Comparison of ENCODE assay signal across 30 cellular contexts in genomic region chr10:110788620-110789385, GRCh38.
A peak's percentile ranks its signal among the peaks of the same experiment; 100 is the strongest.
DNase-seq lines count a peak whose midpoint lies in the region; ATAC-seq and TF ChIP-seq lines count a peak whose summit lies in the region.
"Had no signal": no experiment of that assay in that cellular context is flagged by ENCODE, and none has a peak within 500 bp of the region (broad histone marks: within the 10 kb centered on the region; RNA-seq: fewer than 3 reads in every experiment).

No MANE protein-coding gene starts in this region.

- no peak overlapping the region for H3K4me3 Mint-ChIP-seq in mesothelial cell of epicardium
- peak overlapping the region; percentile 55 for H3K4me3 Mint-ChIP-seq in type B pancreatic cell
- H3K4me3 Mint-ChIP-seq in activated CD8-positive, alpha-beta T cell treated with anti-CD3 and anti-CD28 coated beads, Interleukin-2, amount 10 ng/mL, durations not matched to agents 7 days and 5 days: no peak overlapping the region
- H3K4me3 Mint-ChIP-seq: activated CD4-positive, alpha-beta memory T cell treated with anti-CD3 and anti-CD28 coated beads for 36 hours; activated naive CD4-positive, alpha-beta T cell treated with anti-CD3 and anti-CD28 coated beads, Interleukin-2, amount 50 U/mL, for 24 hours; stimulated activated effector memory CD8-positive, alpha-beta T cell treated with anti-CD3 and anti-CD28 coated beads, Interleukin-12 subunit alpha, Interleukin-12 subunit beta, amount 100 ng/mL, for 72 hours had no signal

- H3K4me1 ChIP-seq in left ventricle myocardium inferior (peaks cover 97% of the 10 kb centered on the region), heart right ventricle (peaks cover 0 to 99% (median 50%) of the 10 kb centered on the region in 9 donors)

- CTCF ChIA-PET in activated CD8-positive, alpha-beta T cell treated with anti-CD3 and anti-CD28 coated beads, Interleukin-2, amount 10 ng/mL, durations not matched to agents 7 days and 5 days (lab: Charles Lee): interaction anchor here (1.5 kb wide), 1 partner anchor 42 kb away, joined by 4 read pairs; no protein-coding TSS in a partner anchor

- peak overlapping the region; percentile 83 for H3K27ac Mint-ChIP-seq in mesothelial cell of epicardium
- peak overlapping the region; percentile 73 for H3K27ac Mint-ChIP-seq in type B pancreatic cell
- no peak overlapping the region for H3K27ac Mint-ChIP-seq in activated CD8-positive, alpha-beta T cell treated with anti-CD3 and anti-CD28 coated beads, Interleukin-2, amount 10 ng/mL, durations not matched to agents 7 days and 5 days
- H3K27ac Mint-ChIP-seq: activated CD4-positive, alpha-beta memory T cell treated with anti-CD3 and anti-CD28 coated beads for 36 hours; activated naive CD4-positive, alpha-beta T cell treated with anti-CD3 and anti-CD28 coated beads, Interleukin-2, amount 50 U/mL, for 24 hours; activated T-helper 2 cell treated with anti-CD3 and anti-CD28 coated beads, Interferon-gamma antibody, Interleukin-2, Interleukin-4, amounts not matched to agents 10 μg/mL and 5 μg/mL and 100 μg/mL, durations not matched to agents 14 hours and 24 hours and 36 hours; stimulated activated effector memory CD8-positive, alpha-beta T cell treated with anti-CD3 and anti-CD28 coated beads, Interleukin-12 subunit alpha, Interleukin-12 subunit beta, amount 100 ng/mL, for 72 hours had no signal

- H3K27ac ChIP-seq in left ventricle myocardium inferior (replicated peaks) (peak overlapping the region; percentile 85), heart right ventricle (peak overlapping the region in 5 of 10 donors; percentile 34 to 63 (median 53))
- H3K27ac ChIP-seq: BLaER1 treated with 17β-estradiol and CSF1 and Interleukin-3, amounts not matched to agents 10 nM and 100 nM; esophagus squamous epithelium; PC-9; upper lobe of right lung had no signal

- H3K36me3 Mint-ChIP-seq in mesothelial cell of epicardium (peaks cover 4% of the 10 kb centered on the region), type B pancreatic cell (no peaks in the 10 kb centered on the region)
- no peaks in the 10 kb centered on the region for H3K36me3 Mint-ChIP-seq in activated CD8-positive, alpha-beta T cell treated with anti-CD3 and anti-CD28 coated beads, Interleukin-2, amount 10 ng/mL, durations not matched to agents 7 days and 5 days (ENCODE audit: low read depth)
- H3K36me3 Mint-ChIP-seq: activated CD4-positive, alpha-beta memory T cell treated with anti-CD3 and anti-CD28 coated beads for 36 hours; activated naive CD4-positive, alpha-beta T cell treated with anti-CD3 and anti-CD28 coated beads, Interleukin-2, amount 50 U/mL, for 24 hours; stimulated activated effector memory CD8-positive, alpha-beta T cell treated with anti-CD3 and anti-CD28 coated beads, Interleukin-12 subunit alpha, Interleukin-12 subunit beta, amount 100 ng/mL, for 72 hours had no signal

- H3K9me3 ChIP-seq in left ventricle myocardium inferior (replicated peaks): no peaks in the 10 kb centered on the region
- no peaks in the 10 kb centered on the region for H3K9me3 ChIP-seq in heart right ventricle
- H3K9me3 ChIP-seq: BLaER1 treated with 17β-estradiol and CSF1 and Interleukin-3, amounts not matched to agents 10 nM and 100 nM; esophagus squamous epithelium; upper lobe of right lung had no signal

- H3K27me3 Mint-ChIP-seq in mesothelial cell of epicardium (ENCODE audit: low read depth) (no peaks in the 10 kb centered on the region), type B pancreatic cell (no peaks in the 10 kb centered on the region)
- no peaks in the 10 kb centered on the region for H3K27me3 Mint-ChIP-seq in activated CD8-positive, alpha-beta T cell treated with anti-CD3 and anti-CD28 coated beads, Interleukin-2, amount 10 ng/mL, durations not matched to agents 7 days and 5 days (ENCODE audit: low read depth)
- H3K27me3 Mint-ChIP-seq: activated CD4-positive, alpha-beta memory T cell treated with anti-CD3 and anti-CD28 coated beads for 36 hours; activated naive CD4-positive, alpha-beta T cell treated with anti-CD3 and anti-CD28 coated beads, Interleukin-2, amount 50 U/mL, for 24 hours had no signal

- peaks cover 69% of the 10 kb centered on the region for H3K4me1 Mint-ChIP-seq in mesothelial cell of epicardium
- H3K4me1 Mint-ChIP-seq in type B pancreatic cell (ENCODE audit: unreplicated experiment): peaks cover 77% of the 10 kb centered on the region
- H3K4me1 Mint-ChIP-seq in activated CD8-positive, alpha-beta T cell treated with anti-CD3 and anti-CD28 coated beads, Interleukin-2, amount 10 ng/mL, durations not matched to agents 7 days and 5 days (ENCODE audit: low read depth): peaks cover 15% of the 10 kb centered on the region

- H3K9me3 Mint-ChIP-seq in mesothelial cell of epicardium (no peaks in the 10 kb centered on the region), type B pancreatic cell (no peaks in the 10 kb centered on the region)
- no peaks in the 10 kb centered on the region for H3K9me3 Mint-ChIP-seq in activated CD8-positive, alpha-beta T cell treated with anti-CD3 and anti-CD28 coated beads, Interleukin-2, amount 10 ng/mL, durations not matched to agents 7 days and 5 days (ENCODE audit: insufficient read depth)
- H3K9me3 Mint-ChIP-seq: activated CD4-positive, alpha-beta memory T cell treated with anti-CD3 and anti-CD28 coated beads for 36 hours; activated naive CD4-positive, alpha-beta T cell treated with anti-CD3 and anti-CD28 coated beads, Interleukin-2, amount 50 U/mL, for 24 hours; stimulated activated effector memory CD8-positive, alpha-beta T cell treated with anti-CD3 and anti-CD28 coated beads, Interleukin-12 subunit alpha, Interleukin-12 subunit beta, amount 100 ng/mL, for 72 hours had no signal

- intact Hi-C loops in left ventricle myocardium inferior (cut with micrococcal nuclease): no loop called here
- intact Hi-C loops in heart right ventricle (cut with DNase I): no loop called here

- H3K27me3 ChIP-seq in left ventricle myocardium inferior (ENCODE audit: low read depth) (no peaks in the 10 kb centered on the region), heart right ventricle (no peaks in the 10 kb centered on the region)
- H3K27me3 ChIP-seq: BLaER1 treated with 17β-estradiol and CSF1 and Interleukin-3, amounts not matched to agents 10 nM and 100 nM; esophagus squamous epithelium had no signal

- POLR2A ChIA-PET in activated CD8-positive, alpha-beta T cell treated with anti-CD3 and anti-CD28 coated beads, Interleukin-2, amount 10 ng/mL, durations not matched to agents 7 days and 5 days (lab: Charles Lee): interaction anchor here (0.5 kb wide), 1 partner anchor 9 kb away, joined by 3 read pairs; no protein-coding TSS in a partner anchor

- H3K36me3 ChIP-seq in left ventricle myocardium inferior (peaks cover 12% of the 10 kb centered on the region), heart right ventricle (peaks cover 0 to 30% (median 0%) of the 10 kb centered on the region in 9 donors)
- H3K36me3 ChIP-seq: BLaER1 treated with 17β-estradiol and CSF1 and Interleukin-3, amounts not matched to agents 10 nM and 100 nM; esophagus squamous epithelium; upper lobe of right lung had no signal

- DNase-seq in left ventricle myocardium inferior: no peak
- DNase-seq in heart right ventricle: no peak
- DNase-seq in mesothelial cell of epicardium (ENCODE audit: low spot score in 2 of 2, unreplicated experiment in 2 of 2): no peak
- no peak for DNase-seq in type B pancreatic cell (ENCODE audit: extremely low spot score, unreplicated experiment)
- no peak for DNase-seq in dedifferentiated amniotic fluid mesenchymal stem cell (ENCODE audit: extremely low spot score)
- no peak for DNase-seq in activated CD8-positive, alpha-beta T cell treated with anti-CD3 and anti-CD28 coated beads, Interleukin-2, amount 10 ng/mL, durations not matched to agents 7 days and 5 days
- DNase-seq: activated CD4-positive, alpha-beta memory T cell treated with anti-CD3 and anti-CD28 coated beads for 36 hours; activated CD8-positive, alpha-beta memory T cell treated with anti-CD3 and anti-CD28 coated beads, Interleukin-2, amount 50 U/mL, for 48 hours; cortex of kidney; DND-41; esophagus squamous epithelium; foreskin melanocyte; HCEC 1CT; KBM-7; NCI-H1105 treated with DMSO at 0.1 percent for 48 hours; NCI-H2029 treated with DMSO at 0.1 percent for 48 hours; NK-92 treated with Interleukin-12 subunit alpha and Interleukin-12 subunit beta, amount 100 ng/mL, for 24 hours; occipital lobe; PC-9; SHP77; stimulated activated CD4-positive, alpha-beta T cell treated with anti-CD3 and anti-CD28 coated beads, Interleukin-12 subunit alpha, Interleukin-12 subunit beta, amount 100 ng/mL, for 4 hours; stimulated activated CD4-positive, alpha-beta T cell treated with anti-CD3 and anti-CD28 coated beads, Interleukin-4, amount 100 ng/mL, for 24 hours; T1000; upper lobe of right lung had no signal

- H3K4me3 ChIP-seq in left ventricle myocardium inferior (no peak overlapping the region), heart right ventricle (no peak overlapping the region)
- H3K4me3 ChIP-seq: BLaER1 treated with 17β-estradiol and CSF1 and Interleukin-3, amounts not matched to agents 10 nM and 100 nM; esophagus squamous epithelium; PC-9; upper lobe of right lung had no signal

- WGBS in heart right ventricle, 2 donors: 68 to 76% methylated on average over 8 of the region's 8 CpGs

- TF ChIP-seq CTCF in left ventricle myocardium inferior (IDR thresholded peaks at IDR 0.05; ENCODE audit: borderline replicate concordance) (no peak), heart right ventricle (IDR thresholded peaks at IDR 0.05) (no peak), mesothelial cell of epicardium (IDR thresholded peaks at IDR 0.05; ENCODE audit: unreplicated experiment) (no peak), type B pancreatic cell (conservative IDR thresholded peaks at IDR 0.05) (no peak)

- no peak for ATAC-seq in heart right ventricle
- ATAC-seq in SK-N-SH treated with all-trans-retinoic acid at 6 μM for 48 hours: peak; percentile 85
- ATAC-seq in activated CD8-positive, alpha-beta T cell treated with anti-CD3 and anti-CD28 coated beads, Interleukin-2, amount 10 ng/mL, durations not matched to agents 7 days and 5 days: no peak
- ATAC-seq: left lobe of liver; stimulated activated effector memory CD8-positive, alpha-beta T cell treated with anti-CD3 and anti-CD28 coated beads, Interleukin-12 subunit alpha, Interleukin-12 subunit beta, amount 100 ng/mL, for 72 hours; upper lobe of right lung had no signal

TF ChIP-seq in SK-N-SH treated with all-trans-retinoic acid at 6 μM for 48 hours, 23 proteins besides CTCF, POLR2A, EP300 and RAD21 (continues in another document):
- TF ChIP-seq CSDC2 (CRISPR knock-in tag; IDR thresholded peaks at IDR 0.05) (no peak), ARNTL (CRISPR knock-in tag; IDR thresholded peaks at IDR 0.05; ENCODE audit: borderline replicate concordance, low read depth) (no peak), ZFP30 (CRISPR knock-in tag; IDR thresholded peaks at IDR 0.05) (no peak), OSR1 (CRISPR knock-in tag; IDR thresholded peaks at IDR 0.05) (no peak), ZNF70 (CRISPR knock-in tag; IDR thresholded peaks at IDR 0.05) (peak; percentile 60; the same call in 1 of the 2 replicates), TCF4 (CRISPR knock-in tag; IDR thresholded peaks at IDR 0.05; ENCODE audit: borderline replicate concordance) (peak; percentile 97)
